ENCODE assay signal across 30 cellular contexts in genomic region chr2:136420346-136420745, GRCh38.
"Had no signal": no experiment of that assay in that cellular context is flagged by ENCODE, and none has a peak within 500 bp of the region (broad histone marks: within the 10 kb centered on the region; RNA-seq: fewer than 3 reads in every experiment).

No MANE protein-coding gene starts in this region.

- H3K4me1 ChIP-seq: breast epithelium had no signal

- H3K27me3 ChIP-seq: ascending aorta, body of pancreas, brain microvascular endothelial cell had no signal

- H3K27ac ChIP-seq: adrenal gland, ascending aorta, body of pancreas, brain microvascular endothelial cell, breast epithelium, cardiac muscle cell had no signal

- DNase-seq: activated effector memory CD4-positive, alpha-beta T cell treated with anti-CD3 and anti-CD28 coated beads, Interleukin-2, amount 50 U/mL, for 16 hours; activated effector memory CD4-positive, alpha-beta T cell treated with Interleukin-2 at 50 U/mL for 16 hours; activated gamma-delta T cell; activated gamma-delta T cell treated with Interleukin-2 at 50 U/mL for 16 hours; activated naive CD4-positive, alpha-beta T cell; activated naive CD4-positive, alpha-beta T cell treated with anti-CD3 and anti-CD28 coated beads for 36 hours; activated naive CD4-positive, alpha-beta T cell treated with anti-CD3 and anti-CD28 coated beads, Interleukin-2, amount 10 ng/mL, durations not matched to agents 7 days and 5 days; activated naive CD4-positive, alpha-beta T cell treated with anti-CD3 and anti-CD28 coated beads, Interleukin-2, amount 50 U/mL, for 16 hours; activated naive CD4-positive, alpha-beta T cell treated with Interleukin-2 at 50 U/mL for 16 hours; activated naive CD8-positive, alpha-beta T cell treated with anti-CD3 and anti-CD28 coated beads for 36 hours; activated naive CD8-positive, alpha-beta T cell treated with anti-CD3 and anti-CD28 coated beads, Interleukin-2, amount 10 ng/mL, durations not matched to agents 7 days and 5 days; activated naive CD8-positive, alpha-beta T cell treated with anti-CD3 and anti-CD28 coated beads, Interleukin-2, amount 50 U/mL, for 24 hours; activated T-cell treated with anti-CD3 and anti-CD28 coated beads, Interleukin-2, amount 50 U/mL, for 1 hour; activated T-cell treated with anti-CD3 and anti-CD28 coated beads, Interleukin-2, amount 50 U/mL, for 24 hours; activated T-cell treated with anti-CD3 and anti-CD28 coated beads, Interleukin-2, amount 50 U/mL, for 4 hours; activated T-cell treated with anti-CD3 and anti-CD28 coated beads, Interleukin-2, amount 50 U/mL, for 48 hours; activated T-cell treated with anti-CD3 and anti-CD28 coated beads, Interleukin-2, amount 50 U/mL, for 72 hours; adrenal gland; amniotic stem cell; amygdala; anterior cingulate cortex; aorta; body of pancreas; brain microvascular endothelial cell; caudate nucleus; central memory CD4-positive, alpha-beta T cell; cerebellar nuclear complex had no signal

- H3K36me3 ChIP-seq: adrenal gland, ascending aorta, brain microvascular endothelial cell, breast epithelium, cardiac muscle cell had no signal

- H3K4me3 ChIP-seq: adrenal gland, ascending aorta, body of pancreas, breast epithelium, cardiac muscle cell had no signal

- H3K9me3 ChIP-seq: adrenal gland, ascending aorta, body of pancreas, breast epithelium had no signal
